ENCODE assay signal across 8 cellular contexts in the genomic region with DNA sequence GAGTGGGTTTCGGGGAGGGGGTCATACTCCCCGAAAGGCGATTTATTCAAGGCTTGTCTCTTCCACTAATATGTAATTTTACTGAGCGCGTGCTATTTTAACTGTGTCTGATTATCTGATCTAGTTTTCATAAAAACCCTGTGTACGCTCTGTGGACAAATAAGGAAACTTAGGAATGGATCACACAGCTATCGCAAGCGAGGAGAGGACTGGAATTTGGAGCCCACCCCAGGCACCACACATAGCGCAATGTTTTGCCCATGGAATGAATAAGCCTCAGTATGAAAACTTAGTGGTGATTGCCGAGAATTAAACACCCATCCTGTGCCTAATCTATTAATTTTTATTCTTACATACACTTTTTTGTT. TPM values are rescaled to one million over a fixed set of nuclear protein-coding genes. Genes with fewer than 3 reads are reported as not detected.
DNase-seq lines count a peak whose midpoint lies in the region; ATAC-seq and TF ChIP-seq lines count a peak whose summit lies in the region.

No MANE protein-coding gene starts in this region.

- no peak for TF ChIP-seq CTCF in WTC11 (IDR thresholded peaks at IDR 0.05)

- H3K4me1 ChIP-seq in HAP-1: peaks cover 11% of the 10 kb centered on the region

- peak; percentile 17 for DNase-seq in Ammon's horn (ENCODE audit: low spot score)
- peak; percentile 46 to 54 for DNase-seq in HAP-1 (ENCODE audit: low spot score in 2 of 2)
- no peak for DNase-seq in WTC11 (ENCODE audit: low spot score)
- DNase-seq in Right ventricle myocardium superior: no peak
- DNase-seq in sciatic nerve (ENCODE audit: low spot score): no peak
- no peak for DNase-seq in stimulated activated naive CD4-positive, alpha-beta T cell (lab: John Stamatoyannopoulos, UW)
- DNase-seq in ACHN: no peak

- H3K27me3 ChIP-seq in HAP-1 (ENCODE audit: low read depth): no peaks in the 10 kb centered on the region

- intact Hi-C loops in Right ventricle myocardium superior (cut with DNase I) (no loop called here), sciatic nerve (cut with DNase I) (no loop called here)

- H3K36me3 ChIP-seq in HAP-1 (replicated peaks): peaks cover 44% of the 10 kb centered on the region

- H3K27me3 Mint-ChIP-seq in WTC11 (ENCODE audit: low read depth): no peaks in the 10 kb centered on the region

- CTCF ChIA-PET in WTC11 (lab: Charles Lee): interaction anchor here (0.5 to 2.4 kb wide), 10 partner anchors 11 to 334 kb away, joined by 3 to 19 read pairs (median 3); a partner anchor contains a TSS

- peak overlapping the region; percentile 92 for H3K4me3 Mint-ChIP-seq in WTC11

- no peaks in the 10 kb centered on the region for H3K9me3 ChIP-seq in HAP-1

- H3K27ac Mint-ChIP-seq in WTC11: peak overlapping the region; percentile 65; the same call in 1 of the 2 replicates

- peak; percentile 1; the same call in 1 of the 2 replicates for ATAC-seq in WTC11
- peak; percentile 23 for ATAC-seq in Right ventricle myocardium superior (ENCODE audit: poor library complexity)
- peak; percentile 50 for ATAC-seq in sciatic nerve
- no peak for ATAC-seq in GM18520 (IDR thresholded peaks at IDR 0.05; ENCODE audit: unreplicated experiment)

- no peaks in the 10 kb centered on the region for H3K9me3 Mint-ChIP-seq in WTC11

- H3K4me3 ChIP-seq in HAP-1: peak overlapping the region; percentile 100

- H3K4me1 Mint-ChIP-seq in WTC11: peaks cover 24% of the 10 kb centered on the region

- peaks cover 40% of the 10 kb centered on the region for H3K36me3 Mint-ChIP-seq in WTC11

- POLR2A ChIA-PET in WTC11 (lab: Charles Lee): interaction anchor here (0.6 to 2.6 kb wide), 28 partner anchors 8 to 599 kb away, joined by 3 to 22 read pairs (median 6); a partner anchor contains a TSS

- in situ Hi-C loops in HAP-1 (cut with MboI; ENCODE audit: low sequenced_read_pairs): no loop called here
- in situ Hi-C loops in ACHN (cut with HindIII; ENCODE audit: low pct_ligation_motif_present, low pct_unique_long_range_greater_than_20kb, low sequenced_read_pairs): no loop called here

TF ChIP-seq in WTC11, 78 proteins besides CTCF, POLR2A, EP300 and RAD21:
- TF ChIP-seq ZNF263 (CRISPR knock-in tag; IDR thresholded peaks at IDR 0.05; ENCODE audit: low read depth) (no peak), TP53 (CRISPR knock-in tag; IDR thresholded peaks at IDR 0.05) (no peak)
- TF ChIP-seq, protein P1, sequence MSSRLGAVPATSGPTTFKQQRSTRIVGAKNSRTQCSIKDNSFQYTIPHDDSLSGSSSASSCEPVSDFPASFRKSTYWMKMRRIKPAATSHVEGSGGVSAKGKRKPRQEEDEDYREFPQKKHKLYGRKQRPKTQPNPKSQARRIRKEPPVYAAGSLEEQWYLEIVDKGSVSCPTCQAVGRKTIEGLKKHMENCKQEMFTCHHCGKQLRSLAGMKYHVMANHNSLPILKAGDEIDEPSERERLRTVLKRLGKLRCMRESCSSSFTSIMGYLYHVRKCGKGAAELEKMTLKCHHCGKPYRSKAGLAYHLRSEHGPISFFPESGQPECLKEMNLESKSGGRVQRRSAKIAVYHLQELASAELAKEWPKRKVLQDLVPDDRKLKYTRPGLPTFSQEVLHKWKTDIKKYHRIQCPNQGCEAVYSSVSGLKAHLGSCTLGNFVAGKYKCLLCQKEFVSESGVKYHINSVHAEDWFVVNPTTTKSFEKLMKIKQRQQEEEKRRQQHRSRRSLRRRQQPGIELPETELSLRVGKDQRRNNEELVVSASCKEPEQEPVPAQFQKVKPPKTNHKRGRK (CRISPR knock-in tag; IDR thresholded peaks at IDR 0.05; ENCODE audit: borderline replicate concordance): no peak

RNA-seq across cellular contexts. Expression of a gene that starts 9.8 kb away (rescaled TPM):
- total RNA-seq in WTC11 (2021): 8.9 to 12.6 TPM (median 10.1 TPM) in 3 replicates
- 1.4 TPM for total RNA-seq in Right ventricle myocardium superior
- 5.8 TPM for total RNA-seq in sciatic nerve

RNA-seq across cellular contexts. Expression of a gene that starts 29.3 kb away (rescaled TPM):
- total RNA-seq in WTC11 (2021) (30.4 to 40.6 TPM (median 34.0 TPM) in 3 replicates), Right ventricle myocardium superior (11.7 TPM), sciatic nerve (31.0 TPM)

Comparison
In these comparisons a context has a peak if more than half of its experiments do, and no peak if none do; other contexts are left out.
1. DNase-seq: peak in Ammon's horn (single experiment) and HAP-1 (2 of 2); none in WTC11 (single experiment), Right ventricle myocardium superior (single experiment), sciatic nerve (single experiment), stimulated activated naive CD4-positive, alpha-beta T cell (0 of 6) and ACHN (single experiment).